In the genomic region with DNA sequence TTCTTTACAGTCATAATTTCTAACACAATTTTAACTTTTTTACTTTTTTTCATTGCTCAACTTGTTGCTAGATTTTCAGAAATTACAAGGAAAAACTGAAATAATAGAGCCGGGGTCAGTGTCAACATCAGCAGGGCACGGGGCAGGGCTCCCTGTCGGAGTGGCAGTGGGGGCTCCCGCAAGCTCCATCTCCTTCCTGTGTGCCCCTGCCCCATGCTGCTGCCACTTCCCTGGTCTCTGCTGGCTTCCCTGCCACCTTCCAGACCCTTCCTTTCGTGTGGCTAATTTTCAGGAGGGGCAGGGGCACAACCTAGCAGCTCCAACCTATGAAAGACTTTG, we compare ENCODE assay signal across 8 cellular contexts. TPM values are rescaled to one million over a fixed set of nuclear protein-coding genes. Genes with fewer than 3 reads are reported as not detected.
A peak's percentile ranks its signal among the peaks of the same experiment; 100 is the strongest.
DNase-seq lines count a peak whose midpoint lies in the region; TF ChIP-seq lines count a peak whose summit lies in the region.

No MANE protein-coding gene starts in this region.

- DNase-seq in RWPE1 (ENCODE audit: low spot score): no peak
- DNase-seq in esophagus squamous epithelium (lab: John Stamatoyannopoulos, UW): no peak
- no peak for DNase-seq in trophoblast cell
- no peak for DNase-seq in midbrain (lab: John Stamatoyannopoulos, UW)
- DNase-seq in AG20443 (ENCODE audit: low spot score): no peak
- no peak for DNase-seq in A172 (ENCODE audit: low spot score)
- DNase-seq in activated CD4-positive, alpha-beta T cell treated with anti-CD3 and anti-CD28 coated beads for 1 hour: no peak

- H3K9me3 ChIP-seq in DOHH2 (ENCODE audit: control insufficient read depth, insufficient read depth, low read length) (no peaks in the 10 kb centered on the region), esophagus squamous epithelium (no peaks in the 10 kb centered on the region), trophoblast cell (ENCODE audit: insufficient read depth, low read depth, low read length) (no peaks in the 10 kb centered on the region)

- no peak overlapping the region for H2AFZ ChIP-seq in trophoblast cell (ENCODE audit: insufficient read depth, low read length, poor library complexity)

- H3K4me2 ChIP-seq in DOHH2 (ENCODE audit: low read length): peak overlapping the region; percentile 89
- peak overlapping the region; percentile 77 for H3K4me2 ChIP-seq in trophoblast cell (ENCODE audit: low read length)

- H3K23ac ChIP-seq in trophoblast cell (ENCODE audit: low read length): no peak overlapping the region

- peak overlapping the region; percentile 49 for H3K18ac ChIP-seq in trophoblast cell (ENCODE audit: low read length)

- TF ChIP-seq CTCF in DOHH2 (IDR thresholded peaks at IDR 0.05; ENCODE audit: low read depth, low read length, poor library complexity, severe bottlenecking) (no peak), RWPE1 (conservative IDR thresholded peaks at IDR 0.05; ENCODE audit: low read depth) (no peak), esophagus squamous epithelium (IDR thresholded peaks at IDR 0.05) (no peak)

- H3K79me1 ChIP-seq in trophoblast cell (ENCODE audit: low read length): peaks cover 7% of the 10 kb centered on the region

- peaks cover 15% of the 10 kb centered on the region for H3F3A ChIP-seq in DOHH2 (ENCODE audit: control insufficient read depth, insufficient read depth)

- H3K27me3 ChIP-seq in DOHH2 (ENCODE audit: control insufficient read depth, low read length) (no peaks in the 10 kb centered on the region), esophagus squamous epithelium (no peaks in the 10 kb centered on the region), trophoblast cell (ENCODE audit: insufficient read depth, low read length) (no peaks in the 10 kb centered on the region)

- peak overlapping the region; percentile 86 for H4K91ac ChIP-seq in trophoblast cell (ENCODE audit: low read depth, low read length)

- no peak overlapping the region for H2BK120ac ChIP-seq in trophoblast cell (ENCODE audit: insufficient read depth, low read length, poor library complexity)

- no peaks in the 10 kb centered on the region for H3K9me2 ChIP-seq in DOHH2 (replicated peaks; ENCODE audit: control insufficient read depth, low read length)

- H2BK5ac ChIP-seq in trophoblast cell (ENCODE audit: low read depth, low read length, poor library complexity): no peak overlapping the region

- no peak for TF ChIP-seq POLR2A in esophagus squamous epithelium (IDR thresholded peaks at IDR 0.05)

- CTCF ChIA-PET in RWPE1 (lab: Yijun Ruan, JAX): interaction anchor here (0.6 to 0.7 kb wide), 2 partner anchors 11 to 785 kb away, joined by 3 to 8 read pairs; no protein-coding TSS in a partner anchor

- H4K12ac ChIP-seq in trophoblast cell (ENCODE audit: low read depth, low read length): peak overlapping the region; percentile 95

- H2BK12ac ChIP-seq in trophoblast cell (ENCODE audit: low read length): no peak overlapping the region

- H3K4me1 ChIP-seq in DOHH2 (ENCODE audit: control insufficient read depth, low read length) (peaks cover 59% of the 10 kb centered on the region), esophagus squamous epithelium (peaks cover 20 to 45% (median 30%) of the 10 kb centered on the region in 3 donors), trophoblast cell (ENCODE audit: control insufficient read depth in 1 of 2, insufficient read depth in 2 of 2, low read length in 2 of 2) (peaks cover 13 to 14% of the 10 kb centered on the region in 2 experiments)

- H3K79me2 ChIP-seq in DOHH2 (ENCODE audit: control insufficient read depth, low read length) (peaks cover 48% of the 10 kb centered on the region), trophoblast cell (ENCODE audit: control insufficient read depth, insufficient read depth, low read length, poor library complexity) (peaks cover 14% of the 10 kb centered on the region)

- intact Hi-C loops in esophagus squamous epithelium (cut with DNase I): loop anchor here (10.0 kb wide), 1 partner anchor 173 kb away; the partner anchor contains the start of gene CEP72

- no peak overlapping the region for H3K9ac ChIP-seq in trophoblast cell (ENCODE audit: low read length)

- H3K4me3 ChIP-seq in DOHH2 (ENCODE audit: low read length) (peak overlapping the region; percentile 93), esophagus squamous epithelium (peak overlapping the region in 3 of 4 donors; percentile 73 to 85 (median 83)), trophoblast cell (ENCODE audit: low read depth, low read length) (no peak overlapping the region)

- peaks cover 27% of the 10 kb centered on the region for H3K36me3 ChIP-seq in DOHH2 (ENCODE audit: control insufficient read depth, low read length)
- H3K36me3 ChIP-seq in esophagus squamous epithelium: peaks cover under 1 to 17% (median 2%) of the 10 kb centered on the region in 3 donors
- peaks cover 1% of the 10 kb centered on the region in 2 experiments for H3K36me3 ChIP-seq in trophoblast cell (ENCODE audit: control insufficient read depth in 1 of 2, insufficient read depth in 2 of 2, low read length in 2 of 2)

- peak overlapping the region; percentile 65 for H2AK5ac ChIP-seq in trophoblast cell (ENCODE audit: low read length)

- H4K8ac ChIP-seq in trophoblast cell (ENCODE audit: low read depth, low read length): peak overlapping the region; percentile 92

- POLR2A ChIA-PET in RWPE1 (lab: Yijun Ruan, JAX; ENCODE audit: low non-redundant PET): no interaction called here

- WGBS in esophagus squamous epithelium, 2 donors: 81% methylated on average over 4 to 5 of the region's 5 CpGs
- no CpG with 5 or more reads among the region's 5 CpGs for WGBS in trophoblast cell (ENCODE audit: extremely low coverage, insufficient coverage, insufficient read length)

- no peaks in the 10 kb centered on the region for H4K20me1 ChIP-seq in DOHH2 (ENCODE audit: control insufficient read depth, insufficient read depth, low read depth, low read length)

- no peak overlapping the region for H3K14ac ChIP-seq in trophoblast cell (ENCODE audit: low read length)

- no peak overlapping the region for H3K4ac ChIP-seq in trophoblast cell (ENCODE audit: low read depth, low read length)

- H3K27ac ChIP-seq in DOHH2 (ENCODE audit: low read depth, low read length): peak overlapping the region; percentile 59; the same call in 1 of the 2 replicates
- H3K27ac ChIP-seq in RWPE1: peak overlapping the region; percentile 79
- H3K27ac ChIP-seq in esophagus squamous epithelium: no peak overlapping the region
- no peak overlapping the region for H3K27ac ChIP-seq in trophoblast cell (ENCODE audit: low read depth, low read length)

RNA-seq across cellular contexts. Expression of gene EXOC3, which starts 1.0 kb away (rescaled TPM):
- total RNA-seq in esophagus squamous epithelium: 10 to 100 TPM; 39.1 to 54.6 (median 42.8) TPM
- polyA plus RNA-seq in trophoblast cell (2013): 24.0 and 24.2 TPM in 2 replicates
- 33.3 and 34.7 TPM in 2 replicates for total RNA-seq in A172 (2014; rRNA removed; shearing (Covaris generic))

Comparison
In these comparisons a context has a peak if more than half of its experiments do, and no peak if none do; other contexts are left out.
1. H3K27ac ChIP-seq: peak in DOHH2 (single experiment) and RWPE1 (single experiment); none in esophagus squamous epithelium (0 of 4) and trophoblast cell (single experiment).